ENCODE assay signal across 10 cellular contexts in genomic region chr6:11224252-11224965, GRCh38. TPM values are rescaled to one million over a fixed set of nuclear protein-coding genes. Genes with fewer than 3 reads are reported as not detected.
DNase-seq lines count a peak whose midpoint lies in the region; ATAC-seq, FAIRE-seq and TF ChIP-seq lines count a peak whose summit lies in the region.
"Had no signal": no experiment of that assay in that cellular context is flagged by ENCODE, and none has a peak within 500 bp of the region (broad histone marks: within the 10 kb centered on the region; RNA-seq: fewer than 3 reads in every experiment).

No MANE protein-coding gene starts in this region.

- intact Hi-C loops in aorta (cut with DNase I): no loop called here

- WGBS in lung, 2 donors: 55 to 73% methylated on average over 9 of the region's 9 CpGs
- WGBS in aorta, 2 donors: 61 to 62% methylated on average over 9 of the region's 9 CpGs

- DNase-seq in GM19239 (ENCODE audit: insufficient read length, low spot score) (peak; percentile 39), lung (ENCODE audit: low spot score) (no peak), aorta (no peak), AG08396 (ENCODE audit: low spot score) (no peak), epidermal melanocyte (ENCODE audit: insufficient read length, low spot score) (no peak)
- peak; percentile 22 for DNase-seq in activated gamma-delta T cell treated with anti-CD3 and anti-CD28 coated beads, Interleukin-2, amount 50 U/mL, for 16 hours (ENCODE audit: low read depth)

- H3K27me3 ChIP-seq in lung (ENCODE audit: control insufficient read depth, insufficient read depth): no peaks in the 10 kb centered on the region
- no peaks in the 10 kb centered on the region for H3K27me3 ChIP-seq in aorta (ENCODE audit: control insufficient read depth in 1 of 2, insufficient read depth in 2 of 2, low read length in 1 of 2)

- TF ChIP-seq CTCF in lung (IDR thresholded peaks at IDR 0.05; ENCODE audit: control extremely low read depth, extremely low read depth): no peak

- H3K9me3 ChIP-seq in lung (ENCODE audit: control insufficient read depth in 2 of 2, insufficient read depth in 1 of 2, low read length in 1 of 2) (no peaks in the 10 kb centered on the region), aorta (ENCODE audit: control insufficient read depth, low read length) (no peaks in the 10 kb centered on the region)

- H3K4me1 ChIP-seq in lung (ENCODE audit: control insufficient read depth in 2 of 2, insufficient read depth in 2 of 2, low read length in 2 of 2) (peaks cover 19 to 23% of the 10 kb centered on the region in 2 donors), aorta (ENCODE audit: control insufficient read depth in 1 of 2, insufficient read depth in 2 of 2, low read length in 2 of 2) (peaks cover 4 to 23% of the 10 kb centered on the region in 2 donors)

- H3K4me3 ChIP-seq in lung (no peak overlapping the region), aorta (ENCODE audit: low read length in 2 of 2) (no peak overlapping the region)

- H3K27ac ChIP-seq in lung (ENCODE audit: low read depth in 1 of 2, low read length in 1 of 2): peak overlapping the region; percentile 91 to 92
- peak overlapping the region; percentile 3 to 31 for H3K27ac ChIP-seq in aorta (ENCODE audit: low read depth in 1 of 2, low read length in 2 of 2)
- H3K27ac ChIP-seq: KMS-11 had no signal

- ATAC-seq in HG03378 (IDR thresholded peaks at IDR 0.05; ENCODE audit: unreplicated experiment) (peak; percentile 73), lung (ENCODE audit: insufficient read depth, low FRiP score) (no peak), aorta (ENCODE audit: low FRiP score) (no peak), HG03025 (IDR thresholded peaks at IDR 0.05; ENCODE audit: low FRiP score, unreplicated experiment) (no peak)

- H3K36me3 ChIP-seq in lung (ENCODE audit: control insufficient read depth in 2 of 2, insufficient read depth in 2 of 2, low read length in 2 of 2) (peaks cover 0 to 13% of the 10 kb centered on the region in 2 donors), aorta (ENCODE audit: control insufficient read depth in 1 of 2, insufficient read depth in 2 of 2, low read length in 1 of 2) (peaks cover 0 to 3% of the 10 kb centered on the region in 2 donors)

- peak; percentile 82 for FAIRE-seq in GM19239 (lab: Jason Lieb, UNC)
- FAIRE-seq: islet of Langerhans had no signal

RNA-seq across cellular contexts. Expression of gene NEDD9, which starts 8.1 kb away (rescaled TPM):
- total RNA-seq in lung (100 to 1,000 TPM; 149 to 158 TPM), aorta (100 to 1,000 TPM in 1 of 2 donors, 10 to 100 TPM in 1; 49.8 to 252 TPM)
- polyA plus RNA-seq in lung (100 to 1,000 TPM in 1 of 2 donors, 10 to 100 TPM in 1; 28.2 to 101 TPM), aorta (10 to 100 TPM; 11.3 to 26.9 TPM)

Comparison
In these comparisons a context has a peak if more than half of its experiments do, and no peak if none do; other contexts are left out.
1. DNase-seq: peak in GM19239 (single experiment) and activated gamma-delta T cell treated with anti-CD3 and anti-CD28 coated beads, Interleukin-2, amount 50 U/mL, for 16 hours (single experiment); none in lung (single experiment), aorta (0 of 2), AG08396 (single experiment) and epidermal melanocyte (single experiment).